Comparison of ENCODE assay signal across 8 cellular contexts in the genomic region with DNA sequence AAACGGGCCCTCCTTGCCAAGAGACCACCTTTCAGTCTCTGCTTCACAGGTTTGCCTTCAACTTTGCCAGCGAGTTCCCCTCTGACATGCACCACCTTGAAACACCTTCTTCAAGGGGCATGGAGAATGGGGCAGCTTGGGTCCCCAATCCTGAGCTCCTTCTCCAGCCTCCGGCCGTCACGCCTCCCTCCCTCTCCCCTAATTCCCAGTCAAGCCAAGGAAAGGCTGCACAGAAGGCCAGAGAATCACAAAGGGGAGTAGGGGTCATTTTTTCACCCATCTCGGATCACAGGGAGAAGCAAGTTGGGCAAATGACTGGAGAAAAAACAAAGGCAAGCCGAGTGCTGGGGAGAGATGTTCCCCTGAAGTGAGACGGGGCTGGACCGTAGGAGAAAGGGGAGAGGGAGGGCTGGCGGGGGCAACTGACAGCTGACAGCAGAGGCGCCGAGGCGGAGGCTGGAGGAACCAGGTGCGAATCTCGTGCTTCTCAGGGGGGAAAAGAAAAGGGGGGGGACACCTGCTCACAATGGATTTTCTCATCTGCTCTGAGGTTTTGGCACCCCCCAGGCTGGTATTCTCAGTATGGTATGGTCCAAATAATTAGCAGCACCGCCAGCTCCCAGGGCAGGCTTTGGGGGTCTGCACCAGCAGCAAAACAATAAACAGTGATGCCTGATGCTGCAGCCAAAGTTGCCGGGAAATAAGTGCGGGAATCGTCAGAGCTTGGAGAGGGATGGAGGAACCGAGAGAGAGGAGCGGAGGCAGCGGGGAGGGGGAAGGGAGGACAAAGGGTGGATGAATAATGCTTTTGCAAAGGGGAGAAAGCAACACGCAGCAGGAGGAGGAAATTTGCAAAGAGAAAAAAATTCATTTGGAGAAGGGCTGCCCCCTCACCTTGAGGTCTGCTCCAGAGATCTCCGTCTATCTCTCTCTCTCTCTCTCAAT. TPM values are rescaled to one million over a fixed set of nuclear protein-coding genes. Genes with fewer than 3 reads are reported as not detected.
DNase-seq lines count a peak whose midpoint lies in the region; ATAC-seq lines count a peak whose summit lies in the region.

No MANE protein-coding gene starts in this region.

- H3K36me3 Mint-ChIP-seq in activated CD8-positive, alpha-beta memory T cell treated with anti-CD3 and anti-CD28 coated beads, Interleukin-2, amount 10 ng/mL, durations not matched to agents 7 days and 5 days = no peaks in the 10 kb centered on the region
- no peaks in the 10 kb centered on the region for H3K36me3 Mint-ChIP-seq in activated naive CD4-positive, alpha-beta T cell treated with anti-CD3 and anti-CD28 coated beads, Interleukin-2, amount 50 U/mL, for 72 hours

- CTCF ChIA-PET in activated CD8-positive, alpha-beta memory T cell treated with anti-CD3 and anti-CD28 coated beads, Interleukin-2, amount 10 ng/mL, durations not matched to agents 7 days and 5 days (lab: Charles Lee) = interaction anchor here (1.3 to 3.5 kb wide), 8 partner anchors 10 to 191 kb away, joined by 3 to 12 read pairs (median 6); a partner anchor contains a TSS

- H3K9me3 Mint-ChIP-seq in activated CD8-positive, alpha-beta memory T cell treated with anti-CD3 and anti-CD28 coated beads, Interleukin-2, amount 10 ng/mL, durations not matched to agents 7 days and 5 days (ENCODE audit: low read depth) = no peaks in the 10 kb centered on the region
- no peaks in the 10 kb centered on the region for H3K9me3 Mint-ChIP-seq in activated naive CD4-positive, alpha-beta T cell treated with anti-CD3 and anti-CD28 coated beads, Interleukin-2, amount 50 U/mL, for 72 hours
- H3K9me3 Mint-ChIP-seq in stimulated activated naive CD8-positive, alpha-beta T cell treated with anti-CD3 and anti-CD28 coated beads, Interleukin-15, amount 100 ng/mL, for 72 hours = no peaks in the 10 kb centered on the region

- no peak for DNase-seq in activated CD8-positive, alpha-beta memory T cell treated with anti-CD3 and anti-CD28 coated beads, Interleukin-2, amount 10 ng/mL, durations not matched to agents 7 days and 5 days
- DNase-seq in activated CD8-positive, alpha-beta memory T cell treated with anti-CD3 and anti-CD28 coated beads, Interleukin-2, amount 50 U/mL, for 48 hours = no peak
- no peak for DNase-seq in activated naive CD4-positive, alpha-beta T cell treated with anti-CD3 and anti-CD28 coated beads, Interleukin-2, amount 50 U/mL, for 72 hours (ENCODE audit: low spot score in 2 of 2)
- no peak for DNase-seq in stimulated activated naive CD8-positive, alpha-beta T cell treated with anti-CD3 and anti-CD28 coated beads, Interleukin-15, amount 100 ng/mL, for 72 hours
- DNase-seq in NOMO-1 (lab: John Stamatoyannopoulos, UW; ENCODE audit: unreplicated experiment in 2 of 2) = no peak
- no peak for DNase-seq in left lobe of liver (ENCODE audit: low spot score)
- no peak for DNase-seq in NK-92 treated with Interleukin-12 subunit alpha and Interleukin-12 subunit beta, amount 100 ng/mL, for 24 hours (lab: John Stamatoyannopoulos, UW)

- no peaks in the 10 kb centered on the region for H3K9me3 ChIP-seq in iPS-18c (ENCODE audit: control insufficient read depth, insufficient read depth, low read length)

- peak overlapping the region; percentile 68 for H3K4me3 Mint-ChIP-seq in activated CD8-positive, alpha-beta memory T cell treated with anti-CD3 and anti-CD28 coated beads, Interleukin-2, amount 10 ng/mL, durations not matched to agents 7 days and 5 days
- peak overlapping the region; percentile 93 to 99 for H3K4me3 Mint-ChIP-seq in stimulated activated naive CD8-positive, alpha-beta T cell treated with anti-CD3 and anti-CD28 coated beads, Interleukin-15, amount 100 ng/mL, for 72 hours

- H3K27ac Mint-ChIP-seq in activated CD8-positive, alpha-beta memory T cell treated with anti-CD3 and anti-CD28 coated beads, Interleukin-2, amount 10 ng/mL, durations not matched to agents 7 days and 5 days = no peak overlapping the region
- H3K27ac Mint-ChIP-seq in activated naive CD4-positive, alpha-beta T cell treated with anti-CD3 and anti-CD28 coated beads, Interleukin-2, amount 50 U/mL, for 72 hours = peak overlapping the region in 1 of 2 donors; percentile 86
- H3K27ac Mint-ChIP-seq in stimulated activated naive CD8-positive, alpha-beta T cell treated with anti-CD3 and anti-CD28 coated beads, Interleukin-15, amount 100 ng/mL, for 72 hours = peak overlapping the region; percentile 84 to 88

- H3K27me3 Mint-ChIP-seq in activated CD8-positive, alpha-beta memory T cell treated with anti-CD3 and anti-CD28 coated beads, Interleukin-2, amount 10 ng/mL, durations not matched to agents 7 days and 5 days = peaks cover 49% of the 10 kb centered on the region
- peaks cover 43% of the 10 kb centered on the region for H3K27me3 Mint-ChIP-seq in stimulated activated naive CD8-positive, alpha-beta T cell treated with anti-CD3 and anti-CD28 coated beads, Interleukin-15, amount 100 ng/mL, for 72 hours

- peak overlapping the region; percentile 39 for H3K4me3 ChIP-seq in iPS-18c (ENCODE audit: insufficient read depth, low read depth, low read length)

- H3K4me1 Mint-ChIP-seq in activated CD8-positive, alpha-beta memory T cell treated with anti-CD3 and anti-CD28 coated beads, Interleukin-2, amount 10 ng/mL, durations not matched to agents 7 days and 5 days = peaks cover 49% of the 10 kb centered on the region
- peaks cover 70% of the 10 kb centered on the region for H3K4me1 Mint-ChIP-seq in stimulated activated naive CD8-positive, alpha-beta T cell treated with anti-CD3 and anti-CD28 coated beads, Interleukin-15, amount 100 ng/mL, for 72 hours

- ATAC-seq in activated CD8-positive, alpha-beta memory T cell treated with anti-CD3 and anti-CD28 coated beads, Interleukin-2, amount 10 ng/mL, durations not matched to agents 7 days and 5 days = no peak
- ATAC-seq in activated naive CD4-positive, alpha-beta T cell treated with anti-CD3 and anti-CD28 coated beads, Interleukin-2, amount 50 U/mL, for 72 hours = peak; percentile 12 to 14
- ATAC-seq in stimulated activated naive CD8-positive, alpha-beta T cell treated with anti-CD3 and anti-CD28 coated beads, Interleukin-15, amount 100 ng/mL, for 72 hours = peak; percentile 16
- ATAC-seq in left lobe of liver = no peak

RNA-seq across cellular contexts. Expression of a gene that starts 0.6 kb away (rescaled TPM):
- 1 to 10 TPM in 1 of 2 experiments, under 1 TPM in 1; 0.42 to 1.0 TPM for total RNA-seq in activated CD8-positive, alpha-beta memory T cell treated with anti-CD3 and anti-CD28 coated beads, Interleukin-2, amount 10 ng/mL, durations not matched to agents 7 days and 5 days
- total RNA-seq in activated naive CD4-positive, alpha-beta T cell treated with anti-CD3 and anti-CD28 coated beads, Interleukin-2, amount 50 U/mL, for 72 hours = 1 to 10 TPM in 1 of 2 donors, not detected in 1; 1.4 TPM
- total RNA-seq in left lobe of liver = 0.33 TPM

RNA-seq across cellular contexts. Expression of a gene that starts 8.5 kb away (rescaled TPM):
- total RNA-seq in activated CD8-positive, alpha-beta memory T cell treated with anti-CD3 and anti-CD28 coated beads, Interleukin-2, amount 10 ng/mL, durations not matched to agents 7 days and 5 days = 10 to 100 TPM; 15.7 to 22.6 TPM
- total RNA-seq in activated naive CD4-positive, alpha-beta T cell treated with anti-CD3 and anti-CD28 coated beads, Interleukin-2, amount 50 U/mL, for 72 hours = 10 to 100 TPM; 15.5 to 23.5 TPM
- total RNA-seq in left lobe of liver = 6.1 TPM

RNA-seq across cellular contexts. Expression of a gene that starts 18.9 kb away (rescaled TPM):
- total RNA-seq in activated CD8-positive, alpha-beta memory T cell treated with anti-CD3 and anti-CD28 coated beads, Interleukin-2, amount 10 ng/mL, durations not matched to agents 7 days and 5 days = 10 to 100 TPM; 74.5 to 75.9 TPM
- total RNA-seq in activated naive CD4-positive, alpha-beta T cell treated with anti-CD3 and anti-CD28 coated beads, Interleukin-2, amount 50 U/mL, for 72 hours = 10 to 100 TPM; 49.5 to 59.6 TPM
- 26.3 TPM for total RNA-seq in left lobe of liver

RNA-seq across cellular contexts. Expression of a gene that starts 51.6 kb away (rescaled TPM):
- not detected for total RNA-seq in activated CD8-positive, alpha-beta memory T cell treated with anti-CD3 and anti-CD28 coated beads, Interleukin-2, amount 10 ng/mL, durations not matched to agents 7 days and 5 days
- total RNA-seq in activated naive CD4-positive, alpha-beta T cell treated with anti-CD3 and anti-CD28 coated beads, Interleukin-2, amount 50 U/mL, for 72 hours = 1 to 10 TPM in 1 of 2 donors, not detected in 1; 1.6 TPM
- 1,854 TPM for total RNA-seq in left lobe of liver

Comparison
In these comparisons a context has a peak if more than half of its experiments do, and no peak if none do; other contexts are left out.
1. ATAC-seq: peak in activated naive CD4-positive, alpha-beta T cell treated with anti-CD3 and anti-CD28 coated beads, Interleukin-2, amount 50 U/mL, for 72 hours (2 of 2) and stimulated activated naive CD8-positive, alpha-beta T cell treated with anti-CD3 and anti-CD28 coated beads, Interleukin-15, amount 100 ng/mL, for 72 hours (single experiment); none in activated CD8-positive, alpha-beta memory T cell treated with anti-CD3 and anti-CD28 coated beads, Interleukin-2, amount 10 ng/mL, durations not matched to agents 7 days and 5 days (single experiment) and left lobe of liver (single experiment).